ENCODE assay signal across 7 cellular contexts in the genomic region with DNA sequence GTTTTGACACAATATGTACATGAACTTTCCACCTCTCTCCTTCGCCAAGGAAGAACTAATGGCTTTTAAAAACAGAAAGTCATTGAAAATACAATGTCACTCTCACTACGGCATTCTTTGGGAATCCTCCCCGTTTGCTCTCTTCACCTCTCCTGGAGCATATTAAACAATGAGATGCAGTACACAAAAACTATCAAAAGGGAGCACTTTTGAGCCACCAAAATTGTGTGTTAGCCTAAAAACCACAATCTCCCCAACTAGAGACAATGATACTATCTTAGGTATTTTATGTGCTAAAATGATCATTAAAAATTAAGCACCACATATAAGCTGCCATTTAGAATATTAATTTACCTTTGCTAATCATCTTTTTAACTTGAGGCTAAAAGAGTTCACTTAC.
DNase-seq lines count a peak whose midpoint lies in the region; ATAC-seq and TF ChIP-seq lines count a peak whose summit lies in the region.

No MANE protein-coding gene starts in this region.

- no peaks in the 10 kb centered on the region for H3K27me3 ChIP-seq in SK-N-SH (ENCODE audit: insufficient read depth)

- H3K9me3 ChIP-seq in SK-N-SH, result no peaks in the 10 kb centered on the region

- in situ Hi-C loops in GM13977 (cut with MboI; ENCODE audit: low pct_unique_long_range_greater_than_20kb, low sequenced_read_pairs, unreplicated experiment), result no loop called here

- H2AFZ ChIP-seq in SK-N-SH (ENCODE audit: low read depth), result no peak overlapping the region

- 6% methylated on average over 3 of the region's 3 CpGs for WGBS in SK-N-SH (ENCODE audit: low lambda C conversion rate)

- TF ChIP-seq EP300 in SK-N-SH (IDR thresholded peaks at IDR 0.05; ENCODE audit: borderline replicate concordance in 1 of 2, low read depth in 1 of 2, low read length in 1 of 2), result no peak

- CTCF ChIA-PET in SK-N-SH (lab: Yijun Ruan, JAX), result interaction anchor here (0.6 to 2.2 kb wide), 13 partner anchors 8 to 757 kb away, joined by 3 to 11 read pairs (median 3); no protein-coding TSS in a partner anchor

- DNase-seq in GM13977 (ENCODE audit: low spot score), result peak; percentile 4
- DNase-seq in HuH-7 (ENCODE audit: low spot score), result peak; percentile 28
- peak; percentile 32 for DNase-seq in SK-N-SH
- DNase-seq in left lobe of liver (ENCODE audit: low spot score), result no peak

- no peaks in the 10 kb centered on the region for H3K79me2 ChIP-seq in SK-N-SH (ENCODE audit: insufficient read depth)

- no peak overlapping the region for H3K4me3 ChIP-seq in SK-N-SH (ENCODE audit: low read depth in 2 of 2, low read length in 1 of 2)

- ATAC-seq in left lobe of liver (peak; percentile 83), HG03135 (IDR thresholded peaks at IDR 0.05; ENCODE audit: unreplicated experiment) (no peak), HG03457 (IDR thresholded peaks at IDR 0.05; ENCODE audit: unreplicated experiment) (no peak), GM21423 (IDR thresholded peaks at IDR 0.05; ENCODE audit: unreplicated experiment) (no peak)

- H3K27ac ChIP-seq in SK-N-SH (ENCODE audit: low read depth in 2 of 2, low read length in 1 of 2), result no peak overlapping the region

- POLR2A ChIA-PET in SK-N-SH (lab: Yijun Ruan, JAX), result no interaction called here

- peaks cover 0 to 3% of the 10 kb centered on the region in 2 experiments; a peak in 2 of 4 replicates for H3K4me1 ChIP-seq in SK-N-SH (ENCODE audit: control insufficient read depth in 1 of 2, insufficient read depth in 2 of 2, low read depth in 1 of 2, low read length in 1 of 2)

- no peaks in the 10 kb centered on the region for H3K36me3 ChIP-seq in SK-N-SH (replicated peaks in 1 of 2; ENCODE audit: control insufficient read depth in 1 of 2, insufficient read depth in 2 of 2, low read length in 1 of 2)

- no peaks in the 10 kb centered on the region for H3F3A ChIP-seq in SK-N-SH (replicated peaks; ENCODE audit: insufficient read depth)

- H4K20me1 ChIP-seq in SK-N-SH (ENCODE audit: insufficient read depth), result no peaks in the 10 kb centered on the region

- H3K4me2 ChIP-seq in SK-N-SH, result no peak overlapping the region

- no peak overlapping the region for H3K9ac ChIP-seq in SK-N-SH

- TF ChIP-seq CTCF in GM13977 (IDR thresholded peaks at IDR 0.05; ENCODE audit: extremely low read depth, insufficient read depth, missing control alignments), result peak; percentile 49
- peak; percentile 64 for TF ChIP-seq CTCF in SK-N-SH (IDR thresholded peaks at IDR 0.05)

- peak; percentile 87 for TF ChIP-seq RAD21 in SK-N-SH (IDR thresholded peaks at IDR 0.05; ENCODE audit: low read length)

- no peaks in the 10 kb centered on the region for H3K9me2 ChIP-seq in SK-N-SH

TF ChIP-seq in SK-N-SH, 30 proteins besides CTCF, POLR2A, EP300 and RAD21:
- TF ChIP-seq FOXJ3 (CRISPR knock-in tag; IDR thresholded peaks at IDR 0.05), result no peak
- TF ChIP-seq JUND (IDR thresholded peaks at IDR 0.05), result no peak
- peak; percentile 64 for TF ChIP-seq SMC3 (IDR thresholded peaks at IDR 0.05; ENCODE audit: low read depth, low read length)
- TF ChIP-seq RFX5 (IDR thresholded peaks at IDR 0.05; ENCODE audit: low read length), result peak; percentile 38; the same call in 1 of the 2 replicates
TF ChIP-seq in SK-N-SH: peak in this region for 2.
